In genomic region chr20:23890867-23891266, GRCh38 we compare ENCODE assay signal across 18 cellular contexts. TPM values are rescaled to one million over a fixed set of nuclear protein-coding genes. Genes with fewer than 3 reads are reported as not detected.
"Had no signal": no experiment of that assay in that cellular context is flagged by ENCODE, and none has a peak within 500 bp of the region (broad histone marks: within the 10 kb centered on the region; RNA-seq: fewer than 3 reads in every experiment).

No MANE protein-coding gene starts in this region.

RNA-seq across cellular contexts. Expression of gene CST5, which starts 11.3 kb away (rescaled TPM):
- total RNA-seq: activated naive CD4-positive, alpha-beta T cell treated with anti-CD3 and anti-CD28 coated beads for 36 hours; activated naive CD4-positive, alpha-beta T cell treated with anti-CD3 and anti-CD28 coated beads, Interleukin-2, amount 50 U/mL, for 72 hours; activated naive CD8-positive, alpha-beta T cell treated with anti-CD3 and anti-CD28 coated beads for 36 hours; activated naive CD8-positive, alpha-beta T cell treated with anti-CD3 and anti-CD28 coated beads, Interleukin-2, amount 10 ng/mL, durations not matched to agents 7 days and 5 days; activated T-cell treated with anti-CD3 and anti-CD28 coated beads, Interleukin-2, amount 50 U/mL, for 4 hours; activated T-cell treated with anti-CD3 and anti-CD28 coated beads, Interleukin-2, amount 50 U/mL, for 72 hours; activated T-helper 1 cell treated with anti-CD3 and anti-CD28 coated beads, Interleukin-12 subunit alpha, Interleukin-12 subunit beta, Interleukin-2, Interleukin-4 antibody, amounts not matched to agents 30 ng/mL and 10 ng/mL and 1 ng/mL, durations not matched to agents 14 hours and 24 hours and 36 hours; activated T-helper 17 cell treated with anti-CD3 and anti-CD28 coated beads, Interleukin-2, amount 50 U/mL, for 72 hours; activated T-helper 2 cell treated with anti-CD3 and anti-CD28 coated beads, Interferon-gamma antibody, Interleukin-2, Interleukin-4, amounts not matched to agents 10 μg/mL and 5 μg/mL and 100 μg/mL, durations not matched to agents 14 hours and 24 hours and 36 hours; aorta; ascending aorta; body of pancreas; breast epithelium; bronchial epithelial cell; cardiac muscle cell; cardiac septum; cerebellum; chondrocyte had no signal
- polyA plus RNA-seq: aorta had no signal
